In genomic region chr6:41798901-41799300, GRCh38 we compare ENCODE assay signal across 38 cellular contexts. TPM values are rescaled to one million over a fixed set of nuclear protein-coding genes. Genes with fewer than 3 reads are reported as not detected.
"Had no signal": no experiment of that assay in that cellular context is flagged by ENCODE, and none has a peak within 500 bp of the region (broad histone marks: within the 10 kb centered on the region; RNA-seq: fewer than 3 reads in every experiment).

No MANE protein-coding gene starts in this region.

- H3K4me1 ChIP-seq: ascending aorta had no signal

- H3K36me3 Mint-ChIP-seq: activated naive CD4-positive, alpha-beta T cell treated with anti-CD3 and anti-CD28 coated beads, Interleukin-2, amount 10 ng/mL, durations not matched to agents 7 days and 5 days; activated naive CD8-positive, alpha-beta T cell; activated naive CD8-positive, alpha-beta T cell treated with anti-CD3 and anti-CD28 coated beads, Interleukin-2, amount 10 ng/mL, durations not matched to agents 7 days and 5 days had no signal

- H3K4me1 Mint-ChIP-seq: activated naive CD4-positive, alpha-beta T cell treated with anti-CD3 and anti-CD28 coated beads, Interleukin-2, amount 10 ng/mL, durations not matched to agents 7 days and 5 days; activated naive CD4-positive, alpha-beta T cell treated with anti-CD3 and anti-CD28 coated beads, Interleukin-2, amount 50 U/mL, for 24 hours; central memory CD8-positive, alpha-beta T cell; WTC11 had no signal

- H3K9me3 ChIP-seq: ascending aorta had no signal

- H3K9me3 Mint-ChIP-seq: activated CD4-positive, alpha-beta memory T cell treated with anti-CD3 and anti-CD28 coated beads, Interleukin-2, amount 10 ng/mL, durations not matched to agents 7 days and 5 days; activated CD4-positive, alpha-beta T cell treated with anti-CD3 and anti-CD28 coated beads, Interleukin-2, amount 10 ng/mL, durations not matched to agents 7 days and 5 days; activated naive CD4-positive, alpha-beta T cell treated with anti-CD3 and anti-CD28 coated beads, Interleukin-2, amount 10 ng/mL, durations not matched to agents 7 days and 5 days; activated naive CD4-positive, alpha-beta T cell treated with anti-CD3 and anti-CD28 coated beads, Interleukin-2, amount 50 U/mL, for 24 hours; activated naive CD8-positive, alpha-beta T cell treated with anti-CD3 and anti-CD28 coated beads, Interleukin-2, amount 10 ng/mL, durations not matched to agents 7 days and 5 days; activated naive CD8-positive, alpha-beta T cell treated with anti-CD3 and anti-CD28 coated beads, Interleukin-2, amount 50 U/mL, for 24 hours; activated T-cell treated with anti-CD3 and anti-CD28 coated beads, Interleukin-2, amount 50 U/mL, for 24 hours; activated T-helper 2 cell treated with anti-CD3 and anti-CD28 coated beads, Interferon-gamma antibody, Interleukin-2, Interleukin-4, amounts not matched to agents 10 μg/mL and 5 μg/mL and 100 μg/mL, durations not matched to agents 14 hours and 24 hours and 36 hours; brain; central memory CD8-positive, alpha-beta T cell; T-helper 1 cell treated with Interleukin-12 subunit alpha and Interleukin-12 subunit beta and Interleukin-4 antibody, amounts not matched to agents 30 μg/mL and 1 μg/mL, for 36 hours; T-helper 2 cell treated with Interferon-gamma antibody and Interleukin-4, amounts not matched to agents 5 μg/mL and 100 μg/mL, for 36 hours; WTC11 had no signal

- H3K27ac Mint-ChIP-seq: activated CD4-positive, alpha-beta memory T cell treated with anti-CD3 and anti-CD28 coated beads, Interleukin-2, amount 10 ng/mL, durations not matched to agents 7 days and 5 days; activated CD4-positive, alpha-beta T cell treated with anti-CD3 and anti-CD28 coated beads for 36 hours; activated CD4-positive, alpha-beta T cell treated with anti-CD3 and anti-CD28 coated beads, Interleukin-2, amount 10 ng/mL, durations not matched to agents 7 days and 5 days; activated CD8-positive, alpha-beta T cell treated with anti-CD3 and anti-CD28 coated beads, Interleukin-2, amount 10 ng/mL, durations not matched to agents 7 days and 5 days; activated naive CD4-positive, alpha-beta T cell treated with anti-CD3 and anti-CD28 coated beads, Interleukin-2, amount 10 ng/mL, durations not matched to agents 7 days and 5 days; activated naive CD4-positive, alpha-beta T cell treated with anti-CD3 and anti-CD28 coated beads, Interleukin-2, amount 50 U/mL, for 24 hours; activated naive CD8-positive, alpha-beta T cell; activated naive CD8-positive, alpha-beta T cell treated with anti-CD3 and anti-CD28 coated beads, Interleukin-2, amount 10 ng/mL, durations not matched to agents 7 days and 5 days; activated naive CD8-positive, alpha-beta T cell treated with anti-CD3 and anti-CD28 coated beads, Interleukin-2, amount 50 U/mL, for 24 hours; activated T-cell treated with anti-CD3 and anti-CD28 coated beads, Interleukin-2, amount 50 U/mL, for 24 hours; activated T-helper 2 cell treated with anti-CD3 and anti-CD28 coated beads, Interferon-gamma antibody, Interleukin-2, Interleukin-4, amounts not matched to agents 10 μg/mL and 5 μg/mL and 100 μg/mL, durations not matched to agents 14 hours and 24 hours and 36 hours; T-helper 1 cell treated with Interleukin-12 subunit alpha and Interleukin-12 subunit beta and Interleukin-4 antibody, amounts not matched to agents 30 μg/mL and 1 μg/mL, for 36 hours; WTC11 had no signal

- H3K4me3 Mint-ChIP-seq: activated CD4-positive, alpha-beta memory T cell treated with anti-CD3 and anti-CD28 coated beads, Interleukin-2, amount 10 ng/mL, durations not matched to agents 7 days and 5 days; activated CD4-positive, alpha-beta T cell treated with anti-CD3 and anti-CD28 coated beads for 36 hours; activated CD4-positive, alpha-beta T cell treated with anti-CD3 and anti-CD28 coated beads, Interleukin-2, amount 10 ng/mL, durations not matched to agents 7 days and 5 days; activated CD8-positive, alpha-beta T cell treated with anti-CD3 and anti-CD28 coated beads, Interleukin-2, amount 10 ng/mL, durations not matched to agents 7 days and 5 days; activated naive CD4-positive, alpha-beta T cell treated with anti-CD3 and anti-CD28 coated beads, Interleukin-2, amount 10 ng/mL, durations not matched to agents 7 days and 5 days; activated naive CD4-positive, alpha-beta T cell treated with anti-CD3 and anti-CD28 coated beads, Interleukin-2, amount 50 U/mL, for 24 hours; activated naive CD8-positive, alpha-beta T cell; activated naive CD8-positive, alpha-beta T cell treated with anti-CD3 and anti-CD28 coated beads, Interleukin-2, amount 10 ng/mL, durations not matched to agents 7 days and 5 days; activated naive CD8-positive, alpha-beta T cell treated with anti-CD3 and anti-CD28 coated beads, Interleukin-2, amount 50 U/mL, for 24 hours; activated T-cell treated with anti-CD3 and anti-CD28 coated beads, Interleukin-2, amount 50 U/mL, for 24 hours; central memory CD8-positive, alpha-beta T cell; T-helper 1 cell treated with Interleukin-12 subunit alpha and Interleukin-12 subunit beta and Interleukin-4 antibody, amounts not matched to agents 30 μg/mL and 1 μg/mL, for 36 hours; T-helper 2 cell treated with Interferon-gamma antibody and Interleukin-4, amounts not matched to agents 5 μg/mL and 100 μg/mL, for 36 hours; WTC11 had no signal

- H3K27me3 ChIP-seq: ascending aorta, cardiac muscle cell had no signal

- H3K27ac ChIP-seq: ascending aorta, cardiac muscle cell, VCaP had no signal

- H3K27me3 Mint-ChIP-seq: activated CD4-positive, alpha-beta memory T cell treated with anti-CD3 and anti-CD28 coated beads, Interleukin-2, amount 10 ng/mL, durations not matched to agents 7 days and 5 days; activated CD4-positive, alpha-beta T cell treated with anti-CD3 and anti-CD28 coated beads for 36 hours; activated CD4-positive, alpha-beta T cell treated with anti-CD3 and anti-CD28 coated beads, Interleukin-2, amount 10 ng/mL, durations not matched to agents 7 days and 5 days; activated naive CD4-positive, alpha-beta T cell treated with anti-CD3 and anti-CD28 coated beads, Interleukin-2, amount 10 ng/mL, durations not matched to agents 7 days and 5 days; activated naive CD4-positive, alpha-beta T cell treated with anti-CD3 and anti-CD28 coated beads, Interleukin-2, amount 50 U/mL, for 24 hours; activated naive CD8-positive, alpha-beta T cell; activated naive CD8-positive, alpha-beta T cell treated with anti-CD3 and anti-CD28 coated beads, Interleukin-2, amount 10 ng/mL, durations not matched to agents 7 days and 5 days; activated naive CD8-positive, alpha-beta T cell treated with anti-CD3 and anti-CD28 coated beads, Interleukin-2, amount 50 U/mL, for 24 hours; activated T-cell treated with anti-CD3 and anti-CD28 coated beads, Interleukin-2, amount 50 U/mL, for 24 hours; brain; central memory CD8-positive, alpha-beta T cell had no signal

- DNase-seq: activated CD4-positive, alpha-beta memory T cell treated with anti-CD3 and anti-CD28 coated beads, Interleukin-2, amount 10 ng/mL, durations not matched to agents 7 days and 5 days; activated CD4-positive, alpha-beta T cell treated with anti-CD3 and anti-CD28 coated beads for 1 hour; activated CD4-positive, alpha-beta T cell treated with anti-CD3 and anti-CD28 coated beads for 36 hours; activated CD4-positive, alpha-beta T cell treated with anti-CD3 and anti-CD28 coated beads for 48 hours; activated CD4-positive, alpha-beta T cell treated with anti-CD3 and anti-CD28 coated beads, Interleukin-2, amount 10 ng/mL, durations not matched to agents 7 days and 5 days; activated CD4-positive, alpha-beta T cell treated with anti-CD3 and anti-CD28 coated beads, Interleukin-2, amount 50 U/mL, for 48 hours; activated CD4-positive, CD25-positive, alpha-beta regulatory T cell; activated CD8-positive, alpha-beta memory T cell treated with anti-CD3 and anti-CD28 coated beads, Interleukin-2, amount 50 U/mL, for 48 hours; activated CD8-positive, alpha-beta T cell treated with anti-CD3 and anti-CD28 coated beads, Interleukin-2, amount 10 ng/mL, durations not matched to agents 7 days and 5 days; activated effector memory CD4-positive, alpha-beta T cell treated with Interleukin-2 at 50 U/mL for 16 hours; activated gamma-delta T cell; activated naive CD4-positive, alpha-beta T cell treated with anti-CD3 and anti-CD28 coated beads, Interleukin-2, amount 10 ng/mL, durations not matched to agents 7 days and 5 days; activated naive CD4-positive, alpha-beta T cell treated with Interleukin-2 at 50 U/mL for 16 hours; activated naive CD8-positive, alpha-beta T cell treated with anti-CD3 and anti-CD28 coated beads, Interleukin-2, amount 10 ng/mL, durations not matched to agents 7 days and 5 days; activated naive CD8-positive, alpha-beta T cell treated with anti-CD3 and anti-CD28 coated beads, Interleukin-2, amount 50 U/mL, for 24 hours; activated T-cell treated with anti-CD3 and anti-CD28 coated beads, Interleukin-2, amount 50 U/mL, for 24 hours; activated T-cell treated with anti-CD3 and anti-CD28 coated beads, Interleukin-2, amount 50 U/mL, for 48 hours; amygdala; anterior cingulate cortex; caudate nucleus; cerebellar nuclear complex; T-helper 1 cell; T-helper 2 cell; T-helper 9 cell had no signal

- H3K4me3 ChIP-seq: ascending aorta, cardiac muscle cell had no signal

RNA-seq across cellular contexts. Expression of gene PRICKLE4, which starts 18.3 kb away (rescaled TPM):
- total RNA-seq: activated CD4-positive, alpha-beta memory T cell treated with anti-CD3 and anti-CD28 coated beads, Interleukin-2, amount 10 ng/mL, durations not matched to agents 7 days and 5 days; activated CD4-positive, alpha-beta T cell treated with anti-CD3 and anti-CD28 coated beads for 36 hours; activated CD4-positive, alpha-beta T cell treated with anti-CD3 and anti-CD28 coated beads, Interleukin-2, amount 10 ng/mL, durations not matched to agents 7 days and 5 days; activated CD8-positive, alpha-beta memory T cell treated with anti-CD3 and anti-CD28 coated beads for 36 hours; activated naive CD8-positive, alpha-beta T cell treated with anti-CD3 and anti-CD28 coated beads, Interleukin-2, amount 10 ng/mL, durations not matched to agents 7 days and 5 days; activated T-helper 2 cell treated with anti-CD3 and anti-CD28 coated beads, Interferon-gamma antibody, Interleukin-2, Interleukin-4, amounts not matched to agents 10 μg/mL and 5 μg/mL and 100 μg/mL, durations not matched to agents 14 hours and 24 hours and 36 hours had no signal

RNA-seq across cellular contexts. Expression of gene PGC, which starts 51.7 kb away (rescaled TPM):
- total RNA-seq: activated CD4-positive, alpha-beta memory T cell treated with anti-CD3 and anti-CD28 coated beads, Interleukin-2, amount 10 ng/mL, durations not matched to agents 7 days and 5 days; activated CD4-positive, alpha-beta T cell treated with anti-CD3 and anti-CD28 coated beads for 36 hours; activated CD4-positive, alpha-beta T cell treated with anti-CD3 and anti-CD28 coated beads, Interleukin-2, amount 10 ng/mL, durations not matched to agents 7 days and 5 days; activated CD8-positive, alpha-beta memory T cell treated with anti-CD3 and anti-CD28 coated beads for 36 hours; activated CD8-positive, alpha-beta T cell treated with anti-CD3 and anti-CD28 coated beads, Interleukin-2, amount 10 ng/mL, durations not matched to agents 7 days and 5 days; activated naive CD8-positive, alpha-beta T cell treated with anti-CD3 and anti-CD28 coated beads, Interleukin-2, amount 10 ng/mL, durations not matched to agents 7 days and 5 days; activated T-helper 2 cell treated with anti-CD3 and anti-CD28 coated beads, Interferon-gamma antibody, Interleukin-2, Interleukin-4, amounts not matched to agents 10 μg/mL and 5 μg/mL and 100 μg/mL, durations not matched to agents 14 hours and 24 hours and 36 hours; bronchial epithelial cell; cardiac muscle cell; chondrocyte had no signal
